9 cellular contexts compared by ENCODE assay signal in genomic region chr5:10489810-10490426, GRCh38. TPM values are rescaled to one million over a fixed set of nuclear protein-coding genes. Genes with fewer than 3 reads are reported as not detected.
DNase-seq lines count a peak whose midpoint lies in the region; ATAC-seq and TF ChIP-seq lines count a peak whose summit lies in the region.
"Had no signal": no experiment of that assay in that cellular context is flagged by ENCODE, and none has a peak within 500 bp of the region (broad histone marks: within the 10 kb centered on the region; RNA-seq: fewer than 3 reads in every experiment).

No MANE protein-coding gene starts in this region.

- H3K36me3 ChIP-seq in mammary epithelial cell (ENCODE audit: insufficient read depth, low read length): no peaks in the 10 kb centered on the region

- 50% methylated on average over 8 of the region's 8 CpGs for WGBS in mammary epithelial cell (ENCODE audit: low coverage, missing lambda C conversion rate)
- 32 to 40% methylated on average over 8 of the region's 8 CpGs for WGBS in lower leg skin, 2 donors

- DNase-seq in GM12865 (ENCODE audit: low read depth): peak; percentile 59
- DNase-seq in HL-60 (ENCODE audit: low read depth in 1 of 2, low spot score in 1 of 2): peak in 1 of 2 experiments; percentile 56
- DNase-seq in mammary epithelial cell: peak; percentile 16
- DNase-seq in D341Med (ENCODE audit: low spot score): no peak
- no peak for DNase-seq in cerebellar nuclear complex (lab: John Stamatoyannopoulos, UW)
- DNase-seq in lower leg skin (ENCODE audit: low spot score in 2 of 2): no peak
- DNase-seq in NCI-H345 (lab: John Stamatoyannopoulos, UW): no peak

- CTCF ChIA-PET in mammary epithelial cell (lab: Charles Lee; ENCODE audit: low non-redundant PET): no interaction called here

- H3K27me3 ChIP-seq in HL-60 (ENCODE audit: insufficient read depth, poor library complexity, severe bottlenecking) (no peaks in the 10 kb centered on the region), mammary epithelial cell (ENCODE audit: insufficient read depth, low read length) (no peaks in the 10 kb centered on the region)

- H3K27ac ChIP-seq in HL-60 (replicated peaks): peak overlapping the region; percentile 6; the same call in 1 of the 2 replicates
- H3K27ac ChIP-seq in mammary epithelial cell (ENCODE audit: insufficient read depth, low read depth, low read length): no peak overlapping the region

- no peak for TF ChIP-seq CTCF in GM12865 (IDR thresholded peaks at IDR 0.05; ENCODE audit: insufficient read depth, low read depth, low read length, missing control alignments)
- no peak for TF ChIP-seq CTCF in HL-60 (IDR thresholded peaks at IDR 0.05; ENCODE audit: insufficient read depth, low read length)
- TF ChIP-seq CTCF in mammary epithelial cell (conservative IDR thresholded peaks at IDR 0.05 in 1 of 2, IDR thresholded peaks at IDR 0.05 in 1 of 2; ENCODE audit: extremely low read depth in 1 of 2, insufficient read depth in 1 of 2, low read depth in 1 of 2, low read length in 2 of 2): no peak
- no peak for TF ChIP-seq CTCF in lower leg skin (IDR thresholded peaks at IDR 0.05)

- intact Hi-C loops in mammary epithelial cell (cut with micrococcal nuclease) (no loop called here), lower leg skin (cut with DNase I; ENCODE audit: low total_unique reads) (no loop called here)

- TF ChIP-seq POLR2A in lower leg skin (IDR thresholded peaks at IDR 0.05): no peak

- dilution Hi-C loops in mammary epithelial cell (cut with HindIII; ENCODE audit: low sequenced_read_pairs): no loop called here

- BruUV-seq in mammary epithelial cell (replicated peaks; lab: Mats Ljungman, UMichigan): no TSS peak

- H4K20me1 ChIP-seq in mammary epithelial cell (ENCODE audit: insufficient read depth, low read length): no peaks in the 10 kb centered on the region

- no peaks in the 10 kb centered on the region for H3K9me3 ChIP-seq in mammary epithelial cell (replicated peaks; ENCODE audit: insufficient read depth, low read length)

- in situ Hi-C loops in mammary epithelial cell (cut with MboI; ENCODE audit: low sequenced_read_pairs in 2 of 2): no loop called here

- peak; percentile 88 for ATAC-seq in GM21381 (IDR thresholded peaks at IDR 0.05; ENCODE audit: unreplicated experiment)

- H2AFZ ChIP-seq in mammary epithelial cell (ENCODE audit: low read depth, low read length): no peak overlapping the region

- H3K4me3 ChIP-seq in GM12865 (ENCODE audit: low read depth, low read length) (no peak overlapping the region), HL-60 (replicated peaks; ENCODE audit: insufficient read depth, low read length) (no peak overlapping the region), mammary epithelial cell (replicated peaks in 1 of 3; ENCODE audit: insufficient read depth in 1 of 3, low read depth in 2 of 3, low read length in 3 of 3) (no peak overlapping the region), lower leg skin (ENCODE audit: low read depth, poor library complexity, severe bottlenecking) (no peak overlapping the region)

- H3K79me2 ChIP-seq in mammary epithelial cell (ENCODE audit: insufficient read depth, low read length): no peaks in the 10 kb centered on the region

- H3K4me1 ChIP-seq in mammary epithelial cell (ENCODE audit: insufficient read depth, low read length): no peaks in the 10 kb centered on the region

- H3K4me2 ChIP-seq in mammary epithelial cell (ENCODE audit: insufficient read depth, low read depth, low read length): no peak overlapping the region

- no peak overlapping the region for H3K9ac ChIP-seq in mammary epithelial cell (ENCODE audit: insufficient read depth, low read length)

RNA-seq across cellular contexts. Expression of gene ROPN1L, which starts 48.2 kb away (rescaled TPM):
- total RNA-seq in mammary epithelial cell: under 1 TPM; 0.17 to 0.24 TPM
- polyA plus RNA-seq in mammary epithelial cell: 0.18 TPM
- not detected for polyA minus RNA-seq in mammary epithelial cell
- 1 to 10 TPM in 2 of 4 donors, under 1 TPM in 1, not detected in 1; 0.71 to 4.0 (median 1.0) TPM for total RNA-seq in lower leg skin
- total RNA-seq: skeletal muscle tissue had no signal

Comparison
In these comparisons a context has a peak if more than half of its experiments do, and no peak if none do; other contexts are left out.
1. DNase-seq: peak in GM12865 (single experiment) and mammary epithelial cell (single experiment); none in D341Med (single experiment), cerebellar nuclear complex (0 of 2), lower leg skin (0 of 2) and NCI-H345 (single experiment).